Comparison of ENCODE assay signal across 19 cellular contexts in genomic region chr4:72387959-72388358, GRCh38.
A peak's percentile ranks its signal among the peaks of the same experiment; 100 is the strongest.
DNase-seq lines count a peak whose midpoint lies in the region; ATAC-seq, FAIRE-seq and TF ChIP-seq lines count a peak whose summit lies in the region.
"Had no signal": no experiment of that assay in that cellular context is flagged by ENCODE, and none has a peak within 500 bp of the region (broad histone marks: within the 10 kb centered on the region; RNA-seq: fewer than 3 reads in every experiment).

No MANE protein-coding gene starts in this region.

- no peak overlapping the region for H4K91ac ChIP-seq in IMR-90 (ENCODE audit: insufficient read depth, low read depth, low read length)
- H4K91ac ChIP-seq in H1 (replicated peaks; ENCODE audit: insufficient read length, low read length), result no peak overlapping the region

- FAIRE-seq in A549 (lab: Jason Lieb, UNC), result no peak
- no peak for FAIRE-seq in H1 (lab: Jason Lieb, UNC)
- FAIRE-seq: G401.6, GM12892 had no signal

- no peak overlapping the region for H3K27ac Mint-ChIP-seq in stimulated activated memory B cell treated with anti-CD40 and anti-IgM and Interleukin-4, amounts not matched to agents 10 μg/mL and 1 μg/mL and 100 μg/mL, for 72 hours
- H3K27ac Mint-ChIP-seq: B cell; CD4-positive, CD25-positive, alpha-beta regulatory T cell; CD8-positive, alpha-beta T cell; H9 had no signal

- POLR2A ChIA-PET in A549 (lab: Yijun Ruan, JAX), result no interaction called here
- POLR2A ChIA-PET in IMR-90 (lab: Charles Lee; ENCODE audit: unreplicated experiment), result no interaction called here
- POLR2A ChIA-PET in H1 (lab: Charles Lee; ENCODE audit: partially characterized antibody), result no interaction called here

- no peak overlapping the region for H3K4me2 ChIP-seq in A549
- no peak overlapping the region for H3K4me2 ChIP-seq in IMR-90 (ENCODE audit: low read depth, low read length)
- H3K4me2 ChIP-seq in H1 (ENCODE audit: insufficient read depth in 1 of 2, low read depth in 2 of 2, low read length in 2 of 2), result no peak overlapping the region
- H3K4me2 ChIP-seq: BLaER1 had no signal

- TF ChIP-seq EP300 in A549 (IDR thresholded peaks at IDR 0.05) (no peak), H1 (IDR thresholded peaks at IDR 0.05; ENCODE audit: borderline replicate concordance in 1 of 2, low read depth in 2 of 2, low read length in 2 of 2) (no peak)

- H3K9me3 ChIP-seq in A549, result no peaks in the 10 kb centered on the region
- no peaks in the 10 kb centered on the region for H3K9me3 ChIP-seq in IMR-90 (ENCODE audit: control insufficient read depth, insufficient read depth, low read length)
- H3K9me3 ChIP-seq in H1 (ENCODE audit: insufficient read depth in 2 of 2, low read depth in 1 of 2, low read length in 1 of 2), result no peaks in the 10 kb centered on the region
- H3K9me3 ChIP-seq: BLaER1, Caco-2 had no signal

- no peaks in the 10 kb centered on the region for H3K79me2 ChIP-seq in H1 (ENCODE audit: control insufficient read depth in 1 of 2, insufficient read depth in 2 of 2, low read length in 2 of 2)

- in situ Hi-C loops in IMR-90 (cut with MboI; ENCODE audit: low sequenced_read_pairs), result no loop called here

- dilution Hi-C loops in IMR-90 (cut with HindIII; ENCODE audit: low sequenced_read_pairs, unreplicated experiment), result no loop called here

- H3K27ac ChIP-seq in A549, result no peak overlapping the region
- no peak overlapping the region for H3K27ac ChIP-seq in IMR-90 (ENCODE audit: insufficient read depth, low read length)
- H3K27ac ChIP-seq in H1 (ENCODE audit: low read depth, low read length), result no peak overlapping the region
- H3K27ac ChIP-seq: BLaER1, C4-2B, GM23248 had no signal

- H2BK20ac ChIP-seq in IMR-90 (ENCODE audit: low read depth, low read length) (no peak overlapping the region), H1 (ENCODE audit: low read length) (no peak overlapping the region)

- H3K4me1 Mint-ChIP-seq in stimulated activated memory B cell treated with anti-CD40 and anti-IgM and Interleukin-4, amounts not matched to agents 10 μg/mL and 1 μg/mL and 100 μg/mL, for 72 hours, result no peaks in the 10 kb centered on the region
- H3K4me1 Mint-ChIP-seq: B cell; CD4-positive, CD25-positive, alpha-beta regulatory T cell; H9 had no signal

- no peak overlapping the region for H3K4me3 ChIP-seq in A549
- H3K4me3 ChIP-seq in IMR-90 (ENCODE audit: insufficient read depth, low read depth, low read length), result no peak overlapping the region
- no peak overlapping the region for H3K4me3 ChIP-seq in H1 (ENCODE audit: extremely low read depth in 1 of 4, insufficient read depth in 2 of 4, low read depth in 3 of 4, low read length in 4 of 4)
- H3K4me3 ChIP-seq: BLaER1, GM23248 had no signal

- H3K36me3 ChIP-seq in IMR-90 (ENCODE audit: control insufficient read depth, insufficient read depth, low read length) (no peaks in the 10 kb centered on the region), H1 (ENCODE audit: control insufficient read depth in 2 of 4, insufficient read depth in 4 of 4, low read length in 3 of 4) (no peaks in the 10 kb centered on the region)
- H3K36me3 ChIP-seq: BLaER1 had no signal

- no peak overlapping the region for H2BK12ac ChIP-seq in H1 (ENCODE audit: low read depth, low read length)

- H3K4ac ChIP-seq in IMR-90 (ENCODE audit: low read depth, low read length) (no peak overlapping the region), H1 (replicated peaks; ENCODE audit: insufficient read length, low read depth, low read length) (no peak overlapping the region)

- H3K9me1 ChIP-seq in IMR-90 (ENCODE audit: insufficient read depth, low read length), result no peaks in the 10 kb centered on the region; the same call in 1 of the 2 replicates

- no TSS peak for BruUV-seq in IMR-90 (replicated peaks; lab: Mats Ljungman, UMichigan)

- no peak overlapping the region for H2AFZ ChIP-seq in IMR-90 (replicated peaks; ENCODE audit: low read length, poor library complexity)
- H2AFZ ChIP-seq in H1 (ENCODE audit: low read length), result no peak overlapping the region
- H2AFZ ChIP-seq: GM23248 had no signal

- no peaks in the 10 kb centered on the region for H3K27me3 ChIP-seq in IMR-90 (ENCODE audit: control insufficient read depth, insufficient read depth, low read length)
- H3K27me3 ChIP-seq in H1 (replicated peaks in 1 of 4; ENCODE audit: control insufficient read depth in 3 of 4, extremely low read depth in 1 of 4, insufficient read depth in 3 of 4, low read length in 3 of 4), result no peaks in the 10 kb centered on the region
- H3K27me3 ChIP-seq: BLaER1 had no signal

- no peaks in the 10 kb centered on the region for H3K79me1 ChIP-seq in IMR-90 (ENCODE audit: low read depth in 1 of 2, low read length in 2 of 2)
- no peaks in the 10 kb centered on the region for H3K79me1 ChIP-seq in H1 (ENCODE audit: low read depth, low read length)

- no peak overlapping the region for H2BK120ac ChIP-seq in IMR-90 (ENCODE audit: low read depth, low read length)
- H2BK120ac ChIP-seq in H1 (replicated peaks; ENCODE audit: low read depth, low read length), result no peak overlapping the region

- H3K56ac ChIP-seq in IMR-90 (ENCODE audit: extremely low read depth, insufficient read depth, low read length) (no peak overlapping the region), H1 (replicated peaks; ENCODE audit: insufficient read length, low read depth, low read length) (no peak overlapping the region)

- no peak overlapping the region for H3K9ac ChIP-seq in IMR-90 (ENCODE audit: low read depth, low read length)
- H3K9ac ChIP-seq in H1 (replicated peaks in 1 of 4; ENCODE audit: extremely low read depth in 1 of 4, low read depth in 3 of 4, low read length in 3 of 4), result no peak overlapping the region
- H3K9ac ChIP-seq: BLaER1, GM23248 had no signal

- no peak overlapping the region for H4K8ac ChIP-seq in IMR-90 (ENCODE audit: low read depth in 2 of 2, low read length in 2 of 2)
- H4K8ac ChIP-seq in H1 (ENCODE audit: extremely low read depth, insufficient read depth, low read length), result no peak overlapping the region

- no peak overlapping the region for H3K4me3 Mint-ChIP-seq in stimulated activated memory B cell treated with anti-CD40 and anti-IgM and Interleukin-4, amounts not matched to agents 10 μg/mL and 1 μg/mL and 100 μg/mL, for 72 hours
- H3K4me3 Mint-ChIP-seq: B cell; CD4-positive, CD25-positive, alpha-beta regulatory T cell; CD8-positive, alpha-beta T cell; H9 had no signal

- H3K4me1 ChIP-seq in A549 (no peaks in the 10 kb centered on the region), IMR-90 (ENCODE audit: control insufficient read depth, insufficient read depth, low read length) (peaks cover 5% of the 10 kb centered on the region), H1 (replicated peaks in 1 of 4; ENCODE audit: control insufficient read depth in 3 of 4, insufficient read depth in 4 of 4, low read length in 3 of 4) (no peaks in the 10 kb centered on the region)
- H3K4me1 ChIP-seq: BLaER1, Caco-2 had no signal

- H3K18ac ChIP-seq in IMR-90 (ENCODE audit: low read depth, low read length), result no peak overlapping the region
- H3K18ac ChIP-seq in H1 (ENCODE audit: extremely low read depth, low read length), result no peak overlapping the region

- H3K9me3 Mint-ChIP-seq in stimulated activated memory B cell treated with anti-CD40 and anti-IgM and Interleukin-4, amounts not matched to agents 10 μg/mL and 1 μg/mL and 100 μg/mL, for 72 hours, result no peaks in the 10 kb centered on the region
- H3K9me3 Mint-ChIP-seq: CD4-positive, CD25-positive, alpha-beta regulatory T cell; CD8-positive, alpha-beta T cell; H9 had no signal

- ATAC-seq in A549 (no peak), IMR-90 (ENCODE audit: low read depth) (no peak), GM21717 (IDR thresholded peaks at IDR 0.05; ENCODE audit: unreplicated experiment) (no peak)
- ATAC-seq in stimulated activated memory B cell treated with anti-CD40 and anti-IgM and Interleukin-4, amounts not matched to agents 10 μg/mL and 1 μg/mL and 100 μg/mL, for 72 hours, result peak; percentile 20
- ATAC-seq: CD8-positive, alpha-beta T cell; HCT116 had no signal

- H4K5ac ChIP-seq in IMR-90 (ENCODE audit: low read depth, low read length) (no peak overlapping the region), H1 (ENCODE audit: insufficient read length, low read depth, low read length) (no peak overlapping the region)

- no peak for TF ChIP-seq RAD21 in A549 (conservative IDR thresholded peaks at IDR 0.05 in 1 of 2, IDR thresholded peaks at IDR 0.05 in 1 of 2)
- no peak for TF ChIP-seq RAD21 in IMR-90 (IDR thresholded peaks at IDR 0.05; ENCODE audit: low read length)
- no peak for TF ChIP-seq RAD21 in H1 (IDR thresholded peaks at IDR 0.05 in 1 of 2, conservative IDR thresholded peaks at IDR 0.05 in 1 of 2; ENCODE audit: low read depth in 2 of 2, low read length in 2 of 2)

- H3K23ac ChIP-seq in IMR-90 (ENCODE audit: low read depth, low read length) (no peak overlapping the region), H1 (ENCODE audit: insufficient read length) (no peak overlapping the region)

- 67% methylated on average over 1 of the region's 1 CpG for WGBS in A549 (ENCODE audit: missing lambda C conversion rate)
- no CpG with 5 or more reads among the region's 1 CpG for WGBS in IMR-90 (ENCODE audit: extremely low coverage in 2 of 2, insufficient read length in 1 of 2), 2 experiments
- 87% methylated on average over 1 of the region's 1 CpG; no CpG with 5 or more reads in 1 of the 2 experiments for whole genome bisulfite sequencing in H1 (ENCODE audit: extremely low coverage in 1 of 2, insufficient coverage in 1 of 2, insufficient read length in 1 of 2, insufficient replicate concordance in 2 of 2, low coverage in 1 of 2, low lambda C conversion rate in 2 of 2, missing lambda C conversion rate in 1 of 2), 2 experiments

- CTCF ChIA-PET in A549 (lab: Yijun Ruan, JAX) (no interaction called here), IMR-90 (lab: Yijun Ruan, JAX) (no interaction called here), H1 (lab: Charles Lee; ENCODE audit: partially characterized antibody) (interaction anchor here (0.7 to 1.0 kb wide), 2 partner anchors 47 to 61 kb away, joined by 3 read pairs; no protein-coding TSS in a partner anchor)

- no peak for DNase-seq in A549 (ENCODE audit: low read depth in 1 of 2, low spot score in 1 of 2)
- no peak for DNase-seq in IMR-90
- no peak for DNase-seq in H1 (ENCODE audit: low read depth in 1 of 2, low spot score in 2 of 2)
- no peak for DNase-seq in NAMALWA (ENCODE audit: low spot score)
- DNase-seq: Caco-2; CD4-positive, CD25-positive, alpha-beta regulatory T cell; CD8-positive, alpha-beta T cell; DMS153; DND-41; GM23248; H9 had no signal

- no peak overlapping the region for H2AK9ac ChIP-seq in IMR-90 (replicated peaks; ENCODE audit: low read depth, low read length, poor library complexity)

- no peak overlapping the region for H2AK5ac ChIP-seq in IMR-90 (ENCODE audit: low read depth, low read length)
- no peak overlapping the region for H2AK5ac ChIP-seq in H1 (ENCODE audit: low read depth, low read length)

- H2BK15ac ChIP-seq in IMR-90 (ENCODE audit: low read depth, low read length) (no peak overlapping the region), H1 (ENCODE audit: low read length) (no peak overlapping the region)

- no peak overlapping the region for H3K14ac ChIP-seq in IMR-90 (replicated peaks; ENCODE audit: low read depth, low read length)
- H3K14ac ChIP-seq in H1 (ENCODE audit: insufficient read length), result no peak overlapping the region

- TF ChIP-seq POLR2A in A549 (IDR thresholded peaks at IDR 0.05; ENCODE audit: low read length) (no peak), IMR-90 (IDR thresholded peaks at IDR 0.05; ENCODE audit: low read depth, low read length) (no peak), H1 (IDR thresholded peaks at IDR 0.05; ENCODE audit: control extremely low read depth in 1 of 2, low read depth in 2 of 2, low read length in 2 of 2) (no peak)

- H3K27me3 Mint-ChIP-seq in stimulated activated memory B cell treated with anti-CD40 and anti-IgM and Interleukin-4, amounts not matched to agents 10 μg/mL and 1 μg/mL and 100 μg/mL, for 72 hours, result no peaks in the 10 kb centered on the region
- H3K27me3 Mint-ChIP-seq: B cell; CD4-positive, CD25-positive, alpha-beta regulatory T cell had no signal

- H2BK5ac ChIP-seq in IMR-90 (ENCODE audit: low read depth, low read length, poor library complexity, severe bottlenecking) (no peak overlapping the region), H1 (ENCODE audit: low read depth, low read length) (no peak overlapping the region)

- no peaks in the 10 kb centered on the region for H3K23me2 ChIP-seq in H1 (ENCODE audit: low read depth, low read length)

- H4K20me1 ChIP-seq in IMR-90 (ENCODE audit: insufficient read depth, low read length) (no peaks in the 10 kb centered on the region), H1 (replicated peaks in 1 of 2; ENCODE audit: control insufficient read depth in 1 of 2, insufficient read depth in 2 of 2, low read length in 2 of 2) (no peaks in the 10 kb centered on the region)
- H4K20me1 ChIP-seq: BLaER1 had no signal

- no peak for TF ChIP-seq CTCF in A549 (IDR thresholded peaks at IDR 0.05)
- no peak for TF ChIP-seq CTCF in IMR-90 (conservative IDR thresholded peaks at IDR 0.05; ENCODE audit: low read depth, low read length)
- TF ChIP-seq CTCF in H1 (IDR thresholded peaks at IDR 0.05; ENCODE audit: control extremely low read depth in 1 of 3, insufficient read depth in 1 of 3, low read depth in 1 of 3, low read length in 3 of 3), result no peak

- intact Hi-C loops in IMR-90 (cut with micrococcal nuclease), result no loop called here

- H3K36me3 Mint-ChIP-seq in stimulated activated memory B cell treated with anti-CD40 and anti-IgM and Interleukin-4, amounts not matched to agents 10 μg/mL and 1 μg/mL and 100 μg/mL, for 72 hours, result no peaks in the 10 kb centered on the region
- H3K36me3 Mint-ChIP-seq: CD4-positive, CD25-positive, alpha-beta regulatory T cell; CD8-positive, alpha-beta T cell had no signal

Comparison
In these comparisons a context has a peak if more than half of its experiments do, and no peak if none do; other contexts are left out.
1. Of the 18 proteins assayed by ChIP-seq in both H1 and A549: peak only in H1: none; only in A549: none; in both: MAFK; in neither: 17.